ENCODE assay signal across 2 cellular contexts in the genomic region with DNA sequence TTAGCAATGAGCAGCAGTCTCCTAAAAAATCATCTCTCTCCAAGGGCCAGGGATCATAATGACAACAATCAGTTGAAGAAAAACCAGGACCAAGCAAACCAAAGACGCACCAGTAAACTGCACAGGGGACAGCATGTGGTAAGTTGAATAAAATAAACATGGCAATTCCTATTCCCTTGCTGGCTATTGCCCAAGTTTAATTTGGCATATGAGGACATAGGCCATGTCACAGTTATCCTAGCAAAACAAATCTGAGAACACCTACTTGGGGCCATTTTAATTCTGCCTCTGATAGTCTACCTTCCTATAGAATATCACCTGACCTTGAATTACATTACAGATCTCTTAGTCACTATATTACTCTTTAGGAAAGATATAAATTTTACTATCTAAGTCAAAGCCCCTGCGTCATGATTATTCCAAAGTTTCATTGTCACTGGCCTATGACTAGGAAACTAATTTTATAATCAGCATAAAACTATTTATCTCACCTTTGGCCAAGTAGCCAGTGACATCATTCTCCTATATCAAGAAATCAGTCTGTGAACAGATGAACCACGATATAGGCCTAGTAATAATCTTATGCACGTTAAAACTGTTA.
A peak's percentile ranks its signal among the peaks of the same experiment; 100 is the strongest.
TF ChIP-seq lines count a peak whose summit lies in the region.

No MANE protein-coding gene starts in this region.

TF ChIP-seq in liver, 16 proteins besides CTCF, POLR2A, EP300 and RAD21:
- no peak for TF ChIP-seq GABPA (IDR thresholded peaks at IDR 0.05 in 1 of 2, conservative IDR thresholded peaks at IDR 0.05 in 1 of 2)
- TF ChIP-seq RXRA (IDR thresholded peaks at IDR 0.05), result peak; percentile 17 to 28
- TF ChIP-seq EGR1 (IDR thresholded peaks at IDR 0.05; ENCODE audit: low read depth in 2 of 2), result no peak
- peak; percentile 68 for TF ChIP-seq FOXA2 (IDR thresholded peaks at IDR 0.05)
- TF ChIP-seq NR2F2 (IDR thresholded peaks at IDR 0.05), result no peak
- TF ChIP-seq HNF4A (conservative IDR thresholded peaks at IDR 0.05), result peak; percentile 37 to 38
- TF ChIP-seq ATF3 (IDR thresholded peaks at IDR 0.05), result no peak
- no peak for TF ChIP-seq TAF1 (conservative IDR thresholded peaks at IDR 0.05)
- TF ChIP-seq SP1 (IDR thresholded peaks at IDR 0.05), result no peak
- TF ChIP-seq MAX (IDR thresholded peaks at IDR 0.05), result peak; percentile 22
- no peak for TF ChIP-seq HNF4G (IDR thresholded peaks at IDR 0.05)
- TF ChIP-seq JUND (IDR thresholded peaks at IDR 0.05), result no peak
- no peak for TF ChIP-seq REST (IDR thresholded peaks at IDR 0.05)
- peak; percentile 70 for TF ChIP-seq YY1 (IDR thresholded peaks at IDR 0.05)
- no peak for TF ChIP-seq ZBTB33 (IDR thresholded peaks at IDR 0.05)
- TF ChIP-seq FOXA1 (IDR thresholded peaks at IDR 0.05), result no peak
TF ChIP-seq in liver: peak in this region for 5.

TF ChIP-seq in HepG2, 621 proteins besides CTCF, POLR2A, EP300 and RAD21:
- TF ChIP-seq RBM22 (optimal IDR thresholded peaks at IDR 0.05; ENCODE audit: low read length), result no peak
- no peak for TF ChIP-seq ZNF546 (CRISPR knock-in tag; conservative IDR thresholded peaks at IDR 0.05)
- no peak for TF ChIP-seq SNAI1 (CRISPR knock-in tag; IDR thresholded peaks at IDR 0.05; ENCODE audit: borderline replicate concordance)
- TF ChIP-seq, protein P1, sequence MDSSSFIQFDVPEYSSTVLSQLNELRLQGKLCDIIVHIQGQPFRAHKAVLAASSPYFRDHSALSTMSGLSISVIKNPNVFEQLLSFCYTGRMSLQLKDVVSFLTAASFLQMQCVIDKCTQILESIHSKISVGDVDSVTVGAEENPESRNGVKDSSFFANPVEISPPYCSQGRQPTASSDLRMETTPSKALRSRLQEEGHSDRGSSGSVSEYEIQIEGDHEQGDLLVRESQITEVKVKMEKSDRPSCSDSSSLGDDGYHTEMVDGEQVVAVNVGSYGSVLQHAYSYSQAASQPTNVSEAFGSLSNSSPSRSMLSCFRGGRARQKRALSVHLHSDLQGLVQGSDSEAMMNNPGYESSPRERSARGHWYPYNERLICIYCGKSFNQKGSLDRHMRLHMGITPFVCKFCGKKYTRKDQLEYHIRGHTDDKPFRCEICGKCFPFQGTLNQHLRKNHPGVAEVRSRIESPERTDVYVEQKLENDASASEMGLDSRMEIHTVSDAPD (CRISPR knock-in tag; IDR thresholded peaks at IDR 0.05), result no peak
- TF ChIP-seq ZNF781 (CRISPR knock-in tag; IDR thresholded peaks at IDR 0.05; ENCODE audit: borderline replicate concordance, not compliant biosample characterization), result no peak
- no peak for TF ChIP-seq ZNF30 (CRISPR knock-in tag; IDR thresholded peaks at IDR 0.05)
